In the genomic region with DNA sequence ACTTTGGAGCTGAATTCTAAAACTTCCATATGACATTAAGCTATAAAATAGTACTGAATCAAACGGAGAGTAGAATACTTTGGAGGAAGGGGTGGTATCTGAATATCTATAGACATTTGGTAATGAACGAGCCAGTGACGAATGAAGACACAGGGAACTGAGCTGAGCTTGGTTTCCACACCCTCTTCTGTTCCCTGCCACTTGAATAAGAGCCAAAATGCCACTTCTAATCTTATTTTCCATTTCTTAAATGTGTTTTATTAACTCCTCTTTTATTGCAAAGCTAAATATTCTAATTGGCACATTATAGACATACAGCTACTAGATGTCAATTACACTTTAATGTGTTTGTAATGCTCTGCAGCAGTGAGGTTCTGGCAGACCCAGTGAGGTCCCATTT, we compare ENCODE assay signal across 21 cellular contexts.
"Had no signal": no experiment of that assay in that cellular context is flagged by ENCODE, and none has a peak within 500 bp of the region (broad histone marks: within the 10 kb centered on the region; RNA-seq: fewer than 3 reads in every experiment).

No MANE protein-coding gene starts in this region.

- H3K4me3 Mint-ChIP-seq: nephron progenitor cell had no signal

- ATAC-seq: gastrocnemius medialis had no signal

- H3K9me3 ChIP-seq: gastrocnemius medialis, uterus had no signal

- H3K27ac ChIP-seq: brain microvascular endothelial cell, gastrocnemius medialis, tibial nerve, uterus had no signal

- H3K4me3 ChIP-seq: gastrocnemius medialis, tibial nerve, uterus had no signal

- H3K36me3 ChIP-seq: brain microvascular endothelial cell, gastrocnemius medialis, tibial nerve, uterus had no signal

- H3K4me1 ChIP-seq: gastrocnemius medialis, uterus had no signal

- DNase-seq: activated CD4-positive, alpha-beta T cell treated with anti-CD3 and anti-CD28 coated beads, Interleukin-2, amount 50 U/mL, for 1 hour; activated CD4-positive, CD25-positive, alpha-beta regulatory T cell treated with anti-CD3 and anti-CD28 coated beads, Interleukin-2, amount 50 U/mL, for 72 hours; activated CD8-positive, alpha-beta memory T cell treated with anti-CD3 and anti-CD28 coated beads, Interleukin-2, amount 50 U/mL, for 4 hours; activated effector memory CD4-positive, alpha-beta T cell treated with Interleukin-2 at 50 U/mL for 16 hours; activated naive CD4-positive, alpha-beta T cell treated with anti-CD3 and anti-CD28 coated beads, Interleukin-2, amount 50 U/mL, for 16 hours; activated T-cell treated with anti-CD3 and anti-CD28 coated beads, Interleukin-2, amount 50 U/mL, for 48 hours; aorta; brain microvascular endothelial cell; cortex of kidney; erythroblast; gastrocnemius medialis; head of caudate nucleus; nephron progenitor cell; nucleus accumbens; stimulated activated CD4-positive, alpha-beta T cell treated with anti-CD3 and anti-CD28 coated beads, Interleukin-12 subunit alpha, Interleukin-12 subunit beta, amount 100 ng/mL, for 4 hours; stimulated activated CD4-positive, alpha-beta T cell treated with anti-CD3 and anti-CD28 coated beads, Interleukin-1b, Interleukin-23, amount 100 ng/mL, for 48 hours; stimulated activated CD8-positive, alpha-beta memory T cell treated with anti-CD3 and anti-CD28 coated beads, Interleukin-4, amount 100 ng/mL, for 48 hours; stimulated activated naive CD4-positive, alpha-beta T cell treated with Interleukin-2 at 50 U/mL for 16 hours; substantia nigra; uterus had no signal

- H3K27me3 ChIP-seq: brain microvascular endothelial cell, gastrocnemius medialis, tibial nerve, uterus had no signal
